Comparison of ENCODE assay signal across 8 cellular contexts in genomic region chr12:50086148-50086547, GRCh38. TPM values are rescaled to one million over a fixed set of nuclear protein-coding genes. Genes with fewer than 3 reads are reported as not detected.
DNase-seq lines count a peak whose midpoint lies in the region; ATAC-seq and TF ChIP-seq lines count a peak whose summit lies in the region.

No MANE protein-coding gene starts in this region.

- H3K9me3 ChIP-seq in lung (ENCODE audit: control insufficient read depth in 2 of 2, insufficient read depth in 1 of 2, low read length in 1 of 2) (no peaks in the 10 kb centered on the region), WERI-Rb-1 (ENCODE audit: severe bottlenecking) (no peaks in the 10 kb centered on the region)

- H3K36me3 ChIP-seq in lung (ENCODE audit: control insufficient read depth in 2 of 2, insufficient read depth in 2 of 2, low read length in 2 of 2) (peaks cover 16 to 23% of the 10 kb centered on the region in 2 donors), urinary bladder (ENCODE audit: insufficient read depth) (peaks cover 5% of the 10 kb centered on the region), WERI-Rb-1 (peaks cover 45% of the 10 kb centered on the region)

- peaks cover 43% of the 10 kb centered on the region for H3K4me1 Mint-ChIP-seq in activated naive CD4-positive, alpha-beta T cell treated with anti-CD3 and anti-CD28 coated beads, Interleukin-2, amount 50 U/mL, for 24 hours

- H3K9me3 Mint-ChIP-seq in activated naive CD4-positive, alpha-beta T cell treated with anti-CD3 and anti-CD28 coated beads, Interleukin-2, amount 50 U/mL, for 24 hours: no peaks in the 10 kb centered on the region

- ATAC-seq in lung (ENCODE audit: insufficient read depth, low FRiP score): no peak

- WGBS in lung, 2 donors: 82 to 88% methylated on average over 5 of the region's 5 CpGs
- 75% methylated on average over 5 of the region's 5 CpGs for WGBS in urinary bladder

- H3K36me3 Mint-ChIP-seq in activated naive CD4-positive, alpha-beta T cell treated with anti-CD3 and anti-CD28 coated beads, Interleukin-2, amount 50 U/mL, for 24 hours: no peaks in the 10 kb centered on the region

- H3K4me3 Mint-ChIP-seq in activated naive CD4-positive, alpha-beta T cell treated with anti-CD3 and anti-CD28 coated beads, Interleukin-2, amount 50 U/mL, for 24 hours: peak overlapping the region; percentile 88

- DNase-seq in activated naive CD4-positive, alpha-beta T cell treated with Interleukin-2 at 50 U/mL for 16 hours: no peak
- DNase-seq in astrocyte of the spinal cord (ENCODE audit: low read depth, low spot score): no peak
- DNase-seq in lung (ENCODE audit: low spot score): no peak
- DNase-seq in NCI-H774 (lab: John Stamatoyannopoulos, UW): no peak
- no peak for DNase-seq in NCI-H748 treated with DMSO at 0.1 percent for 48 hours (lab: John Stamatoyannopoulos, UW)
- no peak for DNase-seq in WERI-Rb-1

- no peaks in the 10 kb centered on the region for H3K27me3 Mint-ChIP-seq in activated naive CD4-positive, alpha-beta T cell treated with anti-CD3 and anti-CD28 coated beads, Interleukin-2, amount 50 U/mL, for 24 hours

- in situ Hi-C loops in astrocyte of the spinal cord (cut with HindIII; ENCODE audit: low sequenced_read_pairs): no loop called here

- H3K27me3 ChIP-seq in lung (ENCODE audit: control insufficient read depth, insufficient read depth) (no peaks in the 10 kb centered on the region), WERI-Rb-1 (ENCODE audit: insufficient read depth, low read depth, severe bottlenecking) (no peaks in the 10 kb centered on the region)

- H3K4me3 ChIP-seq in astrocyte of the spinal cord (ENCODE audit: low read depth, low read length) (peak overlapping the region; percentile 88), lung (peak overlapping the region; percentile 47), urinary bladder (ENCODE audit: low read depth, low read length) (peak overlapping the region; percentile 80), WERI-Rb-1 (ENCODE audit: low read depth, low read length) (no peak overlapping the region; the same call in 1 of the 2 replicates)

- H3K4me1 ChIP-seq in lung (ENCODE audit: control insufficient read depth in 2 of 2, insufficient read depth in 2 of 2, low read length in 2 of 2): peaks cover 0 to 4% of the 10 kb centered on the region in 2 donors
- no peaks in the 10 kb centered on the region for H3K4me1 ChIP-seq in urinary bladder (ENCODE audit: insufficient read depth)

- peak overlapping the region; percentile 53 for H3K27ac Mint-ChIP-seq in activated naive CD4-positive, alpha-beta T cell treated with anti-CD3 and anti-CD28 coated beads, Interleukin-2, amount 50 U/mL, for 24 hours

- TF ChIP-seq CTCF in astrocyte of the spinal cord (IDR thresholded peaks at IDR 0.05; ENCODE audit: low read depth, low read length) (no peak), lung (IDR thresholded peaks at IDR 0.05; ENCODE audit: control extremely low read depth, extremely low read depth) (no peak), WERI-Rb-1 (IDR thresholded peaks at IDR 0.05; ENCODE audit: low read depth, low read length) (no peak)

- H3K27ac ChIP-seq in lung (ENCODE audit: low read depth in 1 of 2, low read length in 1 of 2): peak overlapping the region; percentile 46 to 99
- no peak overlapping the region for H3K27ac ChIP-seq in urinary bladder (ENCODE audit: low read depth)
- H3K27ac ChIP-seq in WERI-Rb-1: no peak overlapping the region

RNA-seq across cellular contexts. Expression of gene SMARCD1, which starts 1.0 kb away (rescaled TPM):
- total RNA-seq in lung (10 to 100 TPM; 56.6 to 58.8 TPM), urinary bladder (30.2 TPM)
- polyA plus RNA-seq in lung (10 to 100 TPM; 11.9 to 26.6 TPM), urinary bladder (31.2 TPM)

RNA-seq across cellular contexts. Expression of gene GPD1, which starts 17.7 kb away (rescaled TPM):
- total RNA-seq in lung (10 to 100 TPM in 1 of 2 donors, not detected in 1; 20.0 TPM), urinary bladder (2.2 TPM)
- polyA plus RNA-seq in lung (1 to 10 TPM; 1.7 to 9.9 TPM), urinary bladder (16.0 TPM)

RNA-seq across cellular contexts. Expression of gene COX14, which starts 25.9 kb away (rescaled TPM):
- total RNA-seq in lung: 10 to 100 TPM; 31.2 to 62.7 TPM
- 10 to 100 TPM; 78.1 to 85.3 TPM for polyA plus RNA-seq in lung
- 30.5 TPM for total RNA-seq in urinary bladder
- polyA plus RNA-seq in urinary bladder: 135 TPM

RNA-seq across cellular contexts. Expression of gene ASIC1, which starts 28.8 kb away (rescaled TPM):
- total RNA-seq in lung (1 to 10 TPM; 2.0 TPM), urinary bladder (2.7 TPM)
- polyA plus RNA-seq in lung (under 1 TPM; 0.41 to 0.69 TPM), urinary bladder (5.4 TPM)

Comparison
In these comparisons a context has a peak if more than half of its experiments do, and no peak if none do; other contexts are left out.
1. H3K27ac ChIP-seq: peak in lung (2 of 2); none in urinary bladder (single experiment) and WERI-Rb-1 (single experiment).